Comparison of ENCODE assay signal across 8 cellular contexts in the genomic region with DNA sequence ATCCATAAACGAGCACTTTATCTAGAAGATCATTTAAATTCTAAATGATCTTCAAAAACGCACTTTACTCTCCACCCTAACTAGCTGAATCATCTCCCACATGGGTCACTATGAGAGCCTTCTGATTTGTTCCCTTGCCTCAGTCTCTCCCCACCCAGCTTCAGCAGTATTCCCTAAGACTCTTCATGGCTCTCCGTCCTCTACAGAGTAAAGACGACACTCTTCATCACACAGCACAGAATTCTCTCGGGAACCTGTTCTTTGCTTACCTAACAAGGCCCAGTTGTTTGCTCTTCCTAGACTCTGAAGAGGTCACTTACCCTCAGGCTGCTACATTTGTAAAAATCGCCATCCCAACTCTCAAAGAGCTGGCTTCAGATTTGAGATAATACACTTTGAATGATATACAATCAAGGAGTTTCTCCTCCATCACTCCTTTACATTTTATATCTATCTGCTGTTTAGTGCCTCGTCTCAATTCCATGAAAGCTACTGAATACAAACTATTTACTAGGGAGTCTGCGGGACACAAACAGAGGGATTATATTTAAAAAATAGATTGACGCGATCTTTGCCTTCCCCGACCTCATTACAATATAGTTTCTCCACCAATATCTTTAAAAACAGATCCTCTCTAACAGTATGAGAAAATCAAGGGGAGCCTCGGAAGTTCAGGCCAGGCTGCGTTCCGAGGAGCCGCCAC. TPM values are rescaled to one million over a fixed set of nuclear protein-coding genes. Genes with fewer than 3 reads are reported as not detected.
A peak's percentile ranks its signal among the peaks of the same experiment; 100 is the strongest.
DNase-seq lines count a peak whose midpoint lies in the region; ATAC-seq and TF ChIP-seq lines count a peak whose summit lies in the region.

No MANE protein-coding gene starts in this region.

- peak overlapping the region; percentile 50 for H2AFZ ChIP-seq in OCI-LY3 (ENCODE audit: low read depth, low read length)

- H3K36me3 ChIP-seq in OCI-LY3 (replicated peaks; ENCODE audit: low read depth, low read length) (peaks cover 6% of the 10 kb centered on the region), endocrine pancreas (ENCODE audit: control insufficient read depth, insufficient read depth, low read length) (no peaks in the 10 kb centered on the region)

- peaks cover 29% of the 10 kb centered on the region for H3K4me1 Mint-ChIP-seq in osteocyte (ENCODE audit: unreplicated experiment)

- H3K9me3 ChIP-seq in OCI-LY3 (ENCODE audit: insufficient read depth, low read length), result no peaks in the 10 kb centered on the region
- no peaks in the 10 kb centered on the region for H3K9me3 ChIP-seq in endocrine pancreas (ENCODE audit: control insufficient read depth, low read length)

- ATAC-seq in GM18511 (IDR thresholded peaks at IDR 0.05; ENCODE audit: unreplicated experiment), result no peak

- peaks cover 7% of the 10 kb centered on the region for H3K36me3 Mint-ChIP-seq in osteocyte (ENCODE audit: unreplicated experiment)

- H3K27me3 ChIP-seq in OCI-LY3 (ENCODE audit: low read depth, low read length) (no peaks in the 10 kb centered on the region), endocrine pancreas (ENCODE audit: control insufficient read depth, insufficient read depth, low read length) (no peaks in the 10 kb centered on the region)

- peak overlapping the region; percentile 95 for H3K27ac Mint-ChIP-seq in osteocyte (ENCODE audit: unreplicated experiment)

- H3K4me3 ChIP-seq in GM12864 (ENCODE audit: low read depth, low read length), result peak overlapping the region; percentile 79
- peak overlapping the region; percentile 93 for H3K4me3 ChIP-seq in OCI-LY3 (ENCODE audit: low read length)
- peak overlapping the region; percentile 65 for H3K4me3 ChIP-seq in endocrine pancreas (ENCODE audit: control insufficient read depth, insufficient read depth, low read length)

- H3K9ac ChIP-seq in OCI-LY3 (ENCODE audit: low read length) (peak overlapping the region; percentile 91), endocrine pancreas (ENCODE audit: control insufficient read depth, insufficient read depth, low read length) (peak overlapping the region; percentile 93)

- peak overlapping the region; percentile 72; the same call in 1 of the 2 replicates for H3K27ac ChIP-seq in OCI-LY3 (ENCODE audit: low read length)

- H3K27me3 Mint-ChIP-seq in osteocyte (ENCODE audit: unreplicated experiment), result peaks cover 3% of the 10 kb centered on the region

- H4K20me1 ChIP-seq in OCI-LY3 (ENCODE audit: insufficient read depth, low read length), result no peaks in the 10 kb centered on the region

- DNase-seq in GM12864 (ENCODE audit: low read depth) (no peak), osteocyte (ENCODE audit: extremely low spot score, unreplicated experiment) (peak; percentile 25), activated gamma-delta T cell treated with Interleukin-2 at 50 U/mL for 16 hours (no peak), DMS114 treated with DMSO at 0.1 percent for 48 hours (lab: John Stamatoyannopoulos, UW; ENCODE audit: unreplicated experiment) (no peak), NCI-H2171 treated with DMSO at 0.1 percent for 48 hours (lab: John Stamatoyannopoulos, UW) (no peak)

- no peak for TF ChIP-seq CTCF in GM12864 (IDR thresholded peaks at IDR 0.05; ENCODE audit: low read depth, low read length, missing control alignments)
- TF ChIP-seq CTCF in OCI-LY3 (IDR thresholded peaks at IDR 0.05; ENCODE audit: low read depth, low read length), result no peak
- TF ChIP-seq CTCF in osteocyte (IDR thresholded peaks at IDR 0.05), result no peak

- peak overlapping the region; percentile 96 for H3K4me3 Mint-ChIP-seq in osteocyte (ENCODE audit: unreplicated experiment)

- peak overlapping the region; percentile 89 for H3K4me2 ChIP-seq in OCI-LY3 (ENCODE audit: low read length)

- no peaks in the 10 kb centered on the region for H3K9me3 Mint-ChIP-seq in osteocyte (ENCODE audit: unreplicated experiment)

- H3K4me1 ChIP-seq in OCI-LY3 (ENCODE audit: low read length), result peaks cover 17% of the 10 kb centered on the region
- H3K4me1 ChIP-seq in endocrine pancreas (ENCODE audit: control insufficient read depth, insufficient read depth, low read length), result peaks cover 20% of the 10 kb centered on the region

- H3K79me2 ChIP-seq in OCI-LY3 (ENCODE audit: low read length), result peaks cover 24% of the 10 kb centered on the region

RNA-seq across cellular contexts. Expression of gene LIG3, which starts 0.5 kb away (rescaled TPM):
- total RNA-seq in osteocyte, result 38.6 and 44.7 TPM in 2 replicates

RNA-seq across cellular contexts. Expression of gene ZNF830, which starts 18.5 kb away (rescaled TPM):
- 16.4 and 17.5 TPM in 2 replicates for total RNA-seq in osteocyte

RNA-seq across cellular contexts. Expression of gene CCT6B, which starts 18.5 kb away (rescaled TPM):
- 3.2 and 3.6 TPM in 2 replicates for total RNA-seq in osteocyte
